1 cellular context compared by ENCODE assay signal in the genomic region with DNA sequence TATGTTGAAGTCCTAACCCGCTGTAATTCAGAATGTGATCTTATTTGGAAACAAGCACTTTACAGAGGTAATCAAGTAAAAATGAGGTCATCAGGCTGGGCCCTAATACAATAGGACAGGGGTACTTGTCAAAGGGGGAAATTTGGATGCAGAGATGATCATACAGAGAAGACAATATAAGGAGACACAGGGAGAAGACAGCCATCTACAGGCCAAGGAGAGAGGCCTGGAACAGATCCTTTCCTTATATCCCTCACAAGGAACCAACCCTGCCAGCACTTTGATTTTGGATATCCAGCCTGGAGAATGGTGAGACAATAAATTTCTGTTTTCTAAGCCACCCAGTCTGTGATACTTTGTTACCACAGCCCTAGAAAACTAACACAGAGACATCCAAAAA.
TF ChIP-seq lines count a peak whose summit lies in the region.

No MANE protein-coding gene starts in this region.

TF ChIP-seq in Ishikawa, 13 proteins besides CTCF, POLR2A, EP300 and RAD21 (continued from another document):
- no peak for TF ChIP-seq CEBPB (IDR thresholded peaks at IDR 0.05)
- TF ChIP-seq YY1 (IDR thresholded peaks at IDR 0.05; ENCODE audit: low read depth): no peak
- TF ChIP-seq EGR1 (IDR thresholded peaks at IDR 0.05): no peak
- TF ChIP-seq, protein P1, sequence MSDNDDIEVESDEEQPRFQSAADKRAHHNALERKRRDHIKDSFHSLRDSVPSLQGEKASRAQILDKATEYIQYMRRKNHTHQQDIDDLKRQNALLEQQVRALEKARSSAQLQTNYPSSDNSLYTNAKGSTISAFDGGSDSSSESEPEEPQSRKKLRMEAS (IDR thresholded peaks at IDR 0.05): no peak
TF ChIP-seq in Ishikawa: peak in this region for 0.
